Comparison of ENCODE assay signal across 24 cellular contexts in genomic region chr4:47109379-47109778, GRCh38.
"Had no signal": no experiment of that assay in that cellular context is flagged by ENCODE, and none has a peak within 500 bp of the region (broad histone marks: within the 10 kb centered on the region; RNA-seq: fewer than 3 reads in every experiment).

No MANE protein-coding gene starts in this region.

- H2AFZ ChIP-seq: hepatocyte had no signal

- H3K9me3 Mint-ChIP-seq: brain, mesothelial cell of epicardium, type B pancreatic cell had no signal

- H3K4me1 Mint-ChIP-seq: activated naive CD4-positive, alpha-beta T cell treated with anti-CD3 and anti-CD28 coated beads, Interleukin-2, amount 50 U/mL, for 24 hours; brain; mesothelial cell of epicardium; naive thymus-derived CD8-positive, alpha-beta T cell had no signal

- H3K27ac Mint-ChIP-seq: activated naive CD4-positive, alpha-beta T cell treated with anti-CD3 and anti-CD28 coated beads, Interleukin-2, amount 50 U/mL, for 24 hours; mesothelial cell of epicardium; naive thymus-derived CD8-positive, alpha-beta T cell; type B pancreatic cell had no signal

- H3K4me3 Mint-ChIP-seq: activated naive CD4-positive, alpha-beta T cell treated with anti-CD3 and anti-CD28 coated beads, Interleukin-2, amount 50 U/mL, for 24 hours; brain; mesothelial cell of epicardium; naive thymus-derived CD8-positive, alpha-beta T cell; type B pancreatic cell had no signal

- H3K4me3 ChIP-seq: hepatocyte, left lung, prostate gland, spleen, thoracic aorta had no signal

- DNase-seq: activated gamma-delta T cell treated with Interleukin-2 at 50 U/mL for 16 hours; activated T-cell treated with anti-CD3 and anti-CD28 coated beads, Interleukin-2, amount 50 U/mL, for 1 hour; aorta; caudate nucleus; effector memory CD4-positive, alpha-beta T cell; glutamatergic neuron; kidney glomerular epithelial cell; left lung; naive thymus-derived CD8-positive, alpha-beta T cell; spleen; stimulated activated CD4-positive, alpha-beta T cell treated with anti-CD3 and anti-CD28 coated beads, Interleukin-4, amount 100 ng/mL, for 1 hour; stimulated activated naive CD4-positive, alpha-beta T cell treated with Interleukin-2 at 50 U/mL for 16 hours; WERI-Rb-1 had no signal

- H3K9me3 ChIP-seq: left lung, prostate gland, spleen, thoracic aorta had no signal

- H3K27ac ChIP-seq: hepatocyte, left lung, prostate gland, spleen, thoracic aorta, WERI-Rb-1 had no signal

- ATAC-seq: esophagus mucosa; left lung; naive thymus-derived CD8-positive, alpha-beta T cell had no signal

- H3K79me2 ChIP-seq: hepatocyte had no signal

- FAIRE-seq: colon, endothelial cell of umbilical vein, frontal cortex had no signal

- H3K27me3 Mint-ChIP-seq: brain had no signal

- H3K27me3 ChIP-seq: hepatocyte, left lung had no signal

- H3K36me3 ChIP-seq: left lung, prostate gland, spleen, thoracic aorta, WERI-Rb-1 had no signal

- H3K4me2 ChIP-seq: hepatocyte had no signal

- H3K36me3 Mint-ChIP-seq: activated naive CD4-positive, alpha-beta T cell treated with anti-CD3 and anti-CD28 coated beads, Interleukin-2, amount 50 U/mL, for 24 hours; brain; mesothelial cell of epicardium; naive thymus-derived CD8-positive, alpha-beta T cell; type B pancreatic cell had no signal

- H3K4me1 ChIP-seq: left lung, prostate gland, spleen had no signal
